ENCODE assay signal across 14 cellular contexts in genomic region chr6:34319471-34319885, GRCh38.
DNase-seq lines count a peak whose midpoint lies in the region; ATAC-seq, FAIRE-seq and TF ChIP-seq lines count a peak whose summit lies in the region.
"Had no signal": no experiment of that assay in that cellular context is flagged by ENCODE, and none has a peak within 500 bp of the region (broad histone marks: within the 10 kb centered on the region; RNA-seq: fewer than 3 reads in every experiment).

No MANE protein-coding gene starts in this region.

- 63% methylated on average over 4 of the region's 4 CpGs for WGBS in GM12878 (ENCODE audit: insufficient coverage, insufficient replicate concordance, low lambda C conversion rate, missing lambda C conversion rate)

- ATAC-seq in GM12878 (no peak), left colon (peak; percentile 48), HG03378 (IDR thresholded peaks at IDR 0.05; ENCODE audit: unreplicated experiment) (no peak)
- no peak for ATAC-seq in stimulated activated effector memory CD8-positive, alpha-beta T cell treated with anti-CD3 and anti-CD28 coated beads, Interleukin-12 subunit alpha, Interleukin-12 subunit beta, amount 100 ng/mL, for 72 hours
- ATAC-seq: activated naive CD4-positive, alpha-beta T cell treated with anti-CD3 and anti-CD28 coated beads, Interleukin-2, amount 50 U/mL, for 72 hours; sciatic nerve had no signal

- no peaks in the 10 kb centered on the region for H4K20me1 ChIP-seq in GM12878 (ENCODE audit: control insufficient read depth, insufficient read depth)

- H3K27me3 Mint-ChIP-seq in activated CD4-positive, alpha-beta T cell treated with anti-CD3 and anti-CD28 coated beads, Interleukin-2, amount 10 ng/mL, durations not matched to agents 24 days and 14 days: no peaks in the 10 kb centered on the region
- H3K27me3 Mint-ChIP-seq in endothelial cell (ENCODE audit: unreplicated experiment): peaks cover 2% of the 10 kb centered on the region

- H3K36me3 Mint-ChIP-seq in activated CD4-positive, alpha-beta T cell treated with anti-CD3 and anti-CD28 coated beads, Interleukin-2, amount 10 ng/mL, durations not matched to agents 24 days and 14 days (ENCODE audit: low read depth): peaks cover 7% of the 10 kb centered on the region
- no peaks in the 10 kb centered on the region for H3K36me3 Mint-ChIP-seq in stimulated activated effector memory CD8-positive, alpha-beta T cell treated with anti-CD3 and anti-CD28 coated beads, Interleukin-12 subunit alpha, Interleukin-12 subunit beta, amount 100 ng/mL, for 72 hours
- peaks cover 8% of the 10 kb centered on the region for H3K36me3 Mint-ChIP-seq in endothelial cell (ENCODE audit: low read depth, unreplicated experiment)
- H3K36me3 Mint-ChIP-seq: activated naive CD4-positive, alpha-beta T cell treated with anti-CD3 and anti-CD28 coated beads, Interleukin-2, amount 50 U/mL, for 72 hours had no signal

- RAD21 ChIA-PET in GM12878 (lab: Charles Lee; ENCODE audit: unreplicated experiment): interaction anchor here (1.0 to 4.4 kb wide), 4 partner anchors 24 to 72 kb away, joined by 4 to 23 read pairs (median 6); partner anchors contain the start of genes NUDT3 and SMIM29

- peaks cover 43% of the 10 kb centered on the region for H3K4me1 ChIP-seq in GM12878 (ENCODE audit: control insufficient read depth, insufficient read depth, low read length)
- H3K4me1 ChIP-seq: colonic mucosa, SJSA1 had no signal

- no peak overlapping the region for H3K4me3 Mint-ChIP-seq in activated CD4-positive, alpha-beta T cell treated with anti-CD3 and anti-CD28 coated beads, Interleukin-2, amount 10 ng/mL, durations not matched to agents 24 days and 14 days
- no peak overlapping the region for H3K4me3 Mint-ChIP-seq in stimulated activated effector memory CD8-positive, alpha-beta T cell treated with anti-CD3 and anti-CD28 coated beads, Interleukin-12 subunit alpha, Interleukin-12 subunit beta, amount 100 ng/mL, for 72 hours
- no peak overlapping the region for H3K4me3 Mint-ChIP-seq in endothelial cell (ENCODE audit: unreplicated experiment)

- H3K9me3 Mint-ChIP-seq in activated CD4-positive, alpha-beta T cell treated with anti-CD3 and anti-CD28 coated beads, Interleukin-2, amount 10 ng/mL, durations not matched to agents 24 days and 14 days: no peaks in the 10 kb centered on the region
- H3K9me3 Mint-ChIP-seq in stimulated activated effector memory CD8-positive, alpha-beta T cell treated with anti-CD3 and anti-CD28 coated beads, Interleukin-12 subunit alpha, Interleukin-12 subunit beta, amount 100 ng/mL, for 72 hours: no peaks in the 10 kb centered on the region
- H3K9me3 Mint-ChIP-seq in endothelial cell (ENCODE audit: unreplicated experiment): no peaks in the 10 kb centered on the region
- H3K9me3 Mint-ChIP-seq: activated naive CD4-positive, alpha-beta T cell treated with anti-CD3 and anti-CD28 coated beads, Interleukin-2, amount 50 U/mL, for 72 hours had no signal

- no peak for FAIRE-seq in GM12878 (lab: Jason Lieb, UNC)

- no peak overlapping the region for H2AFZ ChIP-seq in GM12878 (ENCODE audit: control insufficient read depth, low read depth, low read length)

- no peak overlapping the region for H3K4me2 ChIP-seq in GM12878 (ENCODE audit: control insufficient read depth, insufficient read depth)

- H3K9ac ChIP-seq in GM12878 (ENCODE audit: control insufficient read depth, insufficient read depth, low read length): no peak overlapping the region

- H3K4me1 Mint-ChIP-seq in activated CD4-positive, alpha-beta T cell treated with anti-CD3 and anti-CD28 coated beads, Interleukin-2, amount 10 ng/mL, durations not matched to agents 24 days and 14 days: peaks cover 38% of the 10 kb centered on the region
- peaks cover 36% of the 10 kb centered on the region for H3K4me1 Mint-ChIP-seq in stimulated activated effector memory CD8-positive, alpha-beta T cell treated with anti-CD3 and anti-CD28 coated beads, Interleukin-12 subunit alpha, Interleukin-12 subunit beta, amount 100 ng/mL, for 72 hours
- peaks cover 58% of the 10 kb centered on the region for H3K4me1 Mint-ChIP-seq in endothelial cell (ENCODE audit: unreplicated experiment)

- H3K27ac Mint-ChIP-seq in activated CD4-positive, alpha-beta T cell treated with anti-CD3 and anti-CD28 coated beads, Interleukin-2, amount 10 ng/mL, durations not matched to agents 24 days and 14 days: peak overlapping the region; percentile 45
- peak overlapping the region; percentile 35 for H3K27ac Mint-ChIP-seq in stimulated activated effector memory CD8-positive, alpha-beta T cell treated with anti-CD3 and anti-CD28 coated beads, Interleukin-12 subunit alpha, Interleukin-12 subunit beta, amount 100 ng/mL, for 72 hours
- no peak overlapping the region for H3K27ac Mint-ChIP-seq in endothelial cell (ENCODE audit: unreplicated experiment)

- TF ChIP-seq POLR2A in GM12878 (IDR thresholded peaks at IDR 0.05; ENCODE audit: low read depth, low read length): no peak

- TF ChIP-seq CTCF in GM12878 (IDR thresholded peaks at IDR 0.05 in 2 of 3, conservative IDR thresholded peaks at IDR 0.05 in 1 of 3; ENCODE audit: control insufficient read depth in 2 of 3, extremely low read depth in 1 of 3, insufficient read depth in 1 of 3, low read depth in 3 of 3, low read length in 3 of 3): no peak
- no peak for TF ChIP-seq CTCF in endothelial cell (IDR thresholded peaks at IDR 0.05; ENCODE audit: unreplicated experiment)

- SMC1A ChIA-PET in GM12878 (lab: Charles Lee; ENCODE audit: uncharacterized antibody, unreplicated experiment): interaction anchor here (1.1 to 2.4 kb wide), 5 partner anchors 8 to 96 kb away, joined by 3 to 11 read pairs (median 5); no protein-coding TSS in a partner anchor

- CTCF ChIA-PET in GM12878 (lab: Yijun Ruan, JAX): interaction anchor here (0.5 to 1.1 kb wide), 5 partner anchors 11 to 1715 kb away, joined by 3 to 6 read pairs (median 3); no protein-coding TSS in a partner anchor

- H3K79me2 ChIP-seq in GM12878 (ENCODE audit: control insufficient read depth, insufficient read depth, low read length): peaks cover 40% of the 10 kb centered on the region

- H3K27me3 ChIP-seq in GM12878 (replicated peaks in 1 of 2; ENCODE audit: control insufficient read depth in 2 of 2, insufficient read depth in 2 of 2, low read length in 1 of 2): no peaks in the 10 kb centered on the region
- H3K27me3 ChIP-seq: colonic mucosa, SJSA1 had no signal

- H3K4me3 ChIP-seq in GM12878: no peak overlapping the region
- H3K4me3 ChIP-seq: colonic mucosa, SJSA1 had no signal

- no TSS peak for BruUV-seq in GM12878 (replicated peaks; lab: Mats Ljungman, UMichigan)

- H3K36me3 ChIP-seq in GM12878 (ENCODE audit: control insufficient read depth in 2 of 2, insufficient read depth in 2 of 2, low read length in 1 of 2): no peaks in the 10 kb centered on the region
- H3K36me3 ChIP-seq: colonic mucosa, SJSA1 had no signal

- intact Hi-C loops in activated CD4-positive, alpha-beta T cell treated with anti-CD3 and anti-CD28 coated beads, Interleukin-2, amount 10 ng/mL, durations not matched to agents 24 days and 14 days (cut with micrococcal nuclease): no loop called here
- intact Hi-C loops in GM12878 (cut with micrococcal nuclease; ENCODE audit: unreplicated experiment) (no loop called here), left colon (cut with DNase I, micrococcal nuclease) (no loop called here)

- in situ Hi-C loops in GM12878 (cut with MboI): no loop called here

- POLR2A ChIA-PET in GM12878 (lab: Charles Lee): interaction anchor here (0.7 to 1.1 kb wide), 3 partner anchors 9 to 42 kb away, joined by 3 to 5 read pairs (median 4); no protein-coding TSS in a partner anchor

- no peak for TF ChIP-seq EP300 in GM12878 (IDR thresholded peaks at IDR 0.05; ENCODE audit: borderline replicate concordance in 1 of 2, control insufficient read depth in 1 of 2, low read depth in 2 of 2, low read length in 2 of 2)

- TF ChIP-seq RAD21 in GM12878 (IDR thresholded peaks at IDR 0.05; ENCODE audit: insufficient read depth, low read depth, low read length): no peak

- no peaks in the 10 kb centered on the region; the same call in 2 of the 3 replicates for H3K9me3 ChIP-seq in GM12878 (replicated peaks; ENCODE audit: control insufficient read depth, insufficient read depth, low read length)
- H3K9me3 ChIP-seq: colonic mucosa, SJSA1 had no signal

- peak overlapping the region; percentile 73 for H3K27ac ChIP-seq in GM12878 (ENCODE audit: control insufficient read depth, insufficient read depth)
- H3K27ac ChIP-seq: colonic mucosa, SJSA1 had no signal

- DNase-seq in activated CD4-positive, alpha-beta T cell treated with anti-CD3 and anti-CD28 coated beads, Interleukin-2, amount 10 ng/mL, durations not matched to agents 24 days and 14 days: no peak
- no peak for DNase-seq in activated CD4-positive, alpha-beta T cell treated with anti-CD3 and anti-CD28 coated beads for 48 hours
- no peak for DNase-seq in GM12878 (ENCODE audit: low read depth, low spot score)
- no peak for DNase-seq in left colon
- DNase-seq in stimulated activated effector memory CD8-positive, alpha-beta T cell treated with anti-CD3 and anti-CD28 coated beads, Interleukin-12 subunit alpha, Interleukin-12 subunit beta, amount 100 ng/mL, for 72 hours (ENCODE audit: low spot score in 2 of 2): no peak
- no peak for DNase-seq in endothelial cell (ENCODE audit: low spot score)
- no peak for DNase-seq in amniotic stem cell (lab: John Stamatoyannopoulos, UW)
- DNase-seq: 8988T, colonic mucosa, NCI-H2107 had no signal

TF ChIP-seq in GM12878, 131 proteins besides CTCF, POLR2A, EP300 and RAD21 (continues in another document):
- no peak for TF ChIP-seq IRF5 (IDR thresholded peaks at IDR 0.05; ENCODE audit: borderline replicate concordance)
- no peak for TF ChIP-seq MTA3 (IDR thresholded peaks at IDR 0.05; ENCODE audit: borderline replicate concordance, low read length)
- no peak for TF ChIP-seq BHLHE40 (IDR thresholded peaks at IDR 0.05; ENCODE audit: borderline replicate concordance in 1 of 2, low read depth in 2 of 2, low read length in 1 of 2)
- no peak for TF ChIP-seq PAX5 (IDR thresholded peaks at IDR 0.05; ENCODE audit: borderline replicate concordance, low read depth, low read length)
- TF ChIP-seq ESRRA (IDR thresholded peaks at IDR 0.05; ENCODE audit: low read length): no peak
